In genomic region chr5:139457653-139458306, GRCh38 we compare ENCODE assay signal across 18 cellular contexts. TPM values are rescaled to one million over a fixed set of nuclear protein-coding genes. Genes with fewer than 3 reads are reported as not detected.
DNase-seq lines count a peak whose midpoint lies in the region; ATAC-seq and TF ChIP-seq lines count a peak whose summit lies in the region.
"Had no signal": no experiment of that assay in that cellular context is flagged by ENCODE, and none has a peak within 500 bp of the region (broad histone marks: within the 10 kb centered on the region; RNA-seq: fewer than 3 reads in every experiment).

No MANE protein-coding gene starts in this region.

- DNase-seq in activated T-cell treated with anti-CD3 and anti-CD28 coated beads, Interleukin-2, amount 50 U/mL, for 48 hours: peak; percentile 61 to 67
- no peak for DNase-seq in activated T-cell treated with anti-CD3 and anti-CD28 coated beads, Interleukin-2, amount 50 U/mL, for 1 hour
- DNase-seq in activated naive CD8-positive, alpha-beta T cell treated with anti-CD3 and anti-CD28 coated beads for 36 hours: no peak
- peak; percentile 53 for DNase-seq in stimulated activated naive CD8-positive, alpha-beta T cell treated with anti-CD3 and anti-CD28 coated beads, Interleukin-15, Interleukin-2, amounts not matched to agents 100 U/mL and 50 U/mL, for 24 hours
- DNase-seq in mammary epithelial cell (no peak), T1000 (lab: John Stamatoyannopoulos, UW) (no peak)
- DNase-seq: DMS 273 treated with DMSO at 0.1 percent for 48 hours, H7, islet precursor cell, posterior cingulate gyrus, SJCRH30 had no signal

- H3K36me3 ChIP-seq in mammary epithelial cell (ENCODE audit: insufficient read depth, low read length): no peaks in the 10 kb centered on the region
- H3K36me3 ChIP-seq: SJCRH30 had no signal

- no peaks in the 10 kb centered on the region for H3K79me2 ChIP-seq in mammary epithelial cell (ENCODE audit: insufficient read depth, low read length)

- ATAC-seq in HG02981 (IDR thresholded peaks at IDR 0.05; ENCODE audit: unreplicated experiment): peak; percentile 36
- ATAC-seq in stimulated activated naive CD8-positive, alpha-beta T cell treated with anti-CD3 and anti-CD28 coated beads, Interleukin-15, Interleukin-2, amounts not matched to agents 100 U/mL and 50 U/mL, for 24 hours: no peak
- ATAC-seq in GM18861 (IDR thresholded peaks at IDR 0.05; ENCODE audit: unreplicated experiment): no peak

- dilution Hi-C loops in mammary epithelial cell (cut with HindIII; ENCODE audit: low sequenced_read_pairs): no loop called here

- no peak overlapping the region for H3K4me3 ChIP-seq in mammary epithelial cell (replicated peaks in 1 of 3; ENCODE audit: insufficient read depth in 1 of 3, low read depth in 2 of 3, low read length in 3 of 3)
- H3K4me3 ChIP-seq: SJCRH30 had no signal

- no peaks in the 10 kb centered on the region for H3K9me3 ChIP-seq in mammary epithelial cell (replicated peaks; ENCODE audit: insufficient read depth, low read length)
- H3K9me3 ChIP-seq: SJCRH30 had no signal

- peaks cover 2% of the 10 kb centered on the region for H3K36me3 Mint-ChIP-seq in activated naive CD8-positive, alpha-beta T cell treated with anti-CD3 and anti-CD28 coated beads for 36 hours

- H3K9me3 Mint-ChIP-seq in activated naive CD8-positive, alpha-beta T cell treated with anti-CD3 and anti-CD28 coated beads for 36 hours: peaks cover 7% of the 10 kb centered on the region

- H3K4me3 Mint-ChIP-seq in activated naive CD8-positive, alpha-beta T cell treated with anti-CD3 and anti-CD28 coated beads for 36 hours: no peak overlapping the region

- peaks cover 8% of the 10 kb centered on the region for H3K4me1 ChIP-seq in mammary epithelial cell (ENCODE audit: insufficient read depth, low read length)

- peaks cover 48% of the 10 kb centered on the region for H3K4me1 Mint-ChIP-seq in activated naive CD8-positive, alpha-beta T cell treated with anti-CD3 and anti-CD28 coated beads for 36 hours

- WGBS in mammary epithelial cell (ENCODE audit: low coverage, missing lambda C conversion rate): 92% methylated on average over 4 of the region's 5 CpGs

- H3K9ac ChIP-seq in mammary epithelial cell (ENCODE audit: insufficient read depth, low read length): no peak overlapping the region

- peak overlapping the region; percentile 40 for H3K27ac Mint-ChIP-seq in activated naive CD8-positive, alpha-beta T cell treated with anti-CD3 and anti-CD28 coated beads for 36 hours

- no peak overlapping the region for H2AFZ ChIP-seq in mammary epithelial cell (ENCODE audit: low read depth, low read length)

- H3K27me3 Mint-ChIP-seq in activated naive CD8-positive, alpha-beta T cell treated with anti-CD3 and anti-CD28 coated beads for 36 hours: no peaks in the 10 kb centered on the region

- CTCF ChIA-PET in mammary epithelial cell (lab: Charles Lee; ENCODE audit: low non-redundant PET): no interaction called here

- no peaks in the 10 kb centered on the region for H4K20me1 ChIP-seq in mammary epithelial cell (ENCODE audit: insufficient read depth, low read length)

- in situ Hi-C loops in mammary epithelial cell (cut with MboI; ENCODE audit: low sequenced_read_pairs in 2 of 2): no loop called here

- no peaks in the 10 kb centered on the region for H3K27me3 ChIP-seq in mammary epithelial cell (ENCODE audit: insufficient read depth, low read length)
- H3K27me3 ChIP-seq: SJCRH30 had no signal

- no peak overlapping the region for H3K27ac ChIP-seq in mammary epithelial cell (ENCODE audit: insufficient read depth, low read depth, low read length)
- H3K27ac ChIP-seq: SJCRH30 had no signal

- TF ChIP-seq CTCF in mammary epithelial cell (conservative IDR thresholded peaks at IDR 0.05 in 1 of 2, IDR thresholded peaks at IDR 0.05 in 1 of 2; ENCODE audit: extremely low read depth in 1 of 2, insufficient read depth in 1 of 2, low read depth in 1 of 2, low read length in 2 of 2): no peak

- BruUV-seq in mammary epithelial cell (replicated peaks; lab: Mats Ljungman, UMichigan): no TSS peak

- H3K4me2 ChIP-seq in mammary epithelial cell (ENCODE audit: insufficient read depth, low read depth, low read length): no peak overlapping the region

- intact Hi-C loops in mammary epithelial cell (cut with micrococcal nuclease): loop anchor here (2.0 kb wide), 1 partner anchor 13 kb away; no protein-coding TSS in a partner anchor

RNA-seq across cellular contexts. Expression of gene ECSCR, which starts 4.8 kb away (rescaled TPM):
- under 1 TPM; 0.36 to 0.49 TPM for total RNA-seq in activated naive CD8-positive, alpha-beta T cell treated with anti-CD3 and anti-CD28 coated beads for 36 hours
- not detected for total RNA-seq in mammary epithelial cell
- not detected for polyA plus RNA-seq in mammary epithelial cell
- polyA minus RNA-seq in mammary epithelial cell: not detected
- total RNA-seq: bronchial epithelial cell, mononuclear cell had no signal

RNA-seq across cellular contexts. Expression of gene SMIM33, which starts 13.0 kb away (rescaled TPM):
- under 1 TPM in 1 of 2 experiments, not detected in 1; 0.16 TPM for total RNA-seq in activated naive CD8-positive, alpha-beta T cell treated with anti-CD3 and anti-CD28 coated beads for 36 hours
- total RNA-seq in mammary epithelial cell: not detected
- polyA plus RNA-seq in mammary epithelial cell: not detected
- not detected for polyA minus RNA-seq in mammary epithelial cell
- total RNA-seq: bronchial epithelial cell, glomerular endothelial cell, H7, M059J, mononuclear cell, SJCRH30, ureter had no signal

RNA-seq across cellular contexts. Expression of gene DNAJC18, which starts 18.5 kb away (rescaled TPM):
- 10 to 100 TPM; 20.5 to 21.8 TPM for total RNA-seq in activated naive CD8-positive, alpha-beta T cell treated with anti-CD3 and anti-CD28 coated beads for 36 hours
- 10 to 100 TPM in 1 of 2 donors, 1 to 10 TPM in 1; 6.7 to 12.9 TPM for total RNA-seq in mammary epithelial cell
- 3.3 TPM for polyA plus RNA-seq in mammary epithelial cell
- 6.6 TPM for polyA minus RNA-seq in mammary epithelial cell

RNA-seq across cellular contexts. Expression of gene STING1, which starts 24.8 kb away (rescaled TPM):
- total RNA-seq in activated naive CD8-positive, alpha-beta T cell treated with anti-CD3 and anti-CD28 coated beads for 36 hours: 10 to 100 TPM; 37.4 to 40.5 TPM
- 10 to 100 TPM; 10.7 to 36.6 TPM for total RNA-seq in mammary epithelial cell
- polyA plus RNA-seq in mammary epithelial cell: 35.3 TPM
- polyA minus RNA-seq in mammary epithelial cell: 22.4 TPM

RNA-seq across cellular contexts. Expression of gene SPATA24, which starts 53.9 kb away (rescaled TPM):
- total RNA-seq in activated naive CD8-positive, alpha-beta T cell treated with anti-CD3 and anti-CD28 coated beads for 36 hours: 1 to 10 TPM; 2.2 to 4.0 TPM
- 1 to 10 TPM; 3.2 to 5.4 TPM for total RNA-seq in mammary epithelial cell
- 4.1 TPM for polyA plus RNA-seq in mammary epithelial cell
- polyA minus RNA-seq in mammary epithelial cell: not detected

Comparison
In these comparisons a context has a peak if more than half of its experiments do, and no peak if none do; other contexts are left out.
1. DNase-seq: peak in activated T-cell treated with anti-CD3 and anti-CD28 coated beads, Interleukin-2, amount 50 U/mL, for 48 hours (2 of 2) and stimulated activated naive CD8-positive, alpha-beta T cell treated with anti-CD3 and anti-CD28 coated beads, Interleukin-15, Interleukin-2, amounts not matched to agents 100 U/mL and 50 U/mL, for 24 hours (single experiment); none in activated T-cell treated with anti-CD3 and anti-CD28 coated beads, Interleukin-2, amount 50 U/mL, for 1 hour (single experiment), activated naive CD8-positive, alpha-beta T cell treated with anti-CD3 and anti-CD28 coated beads for 36 hours (single experiment), mammary epithelial cell (single experiment) and T1000 (single experiment).